In the genomic region with DNA sequence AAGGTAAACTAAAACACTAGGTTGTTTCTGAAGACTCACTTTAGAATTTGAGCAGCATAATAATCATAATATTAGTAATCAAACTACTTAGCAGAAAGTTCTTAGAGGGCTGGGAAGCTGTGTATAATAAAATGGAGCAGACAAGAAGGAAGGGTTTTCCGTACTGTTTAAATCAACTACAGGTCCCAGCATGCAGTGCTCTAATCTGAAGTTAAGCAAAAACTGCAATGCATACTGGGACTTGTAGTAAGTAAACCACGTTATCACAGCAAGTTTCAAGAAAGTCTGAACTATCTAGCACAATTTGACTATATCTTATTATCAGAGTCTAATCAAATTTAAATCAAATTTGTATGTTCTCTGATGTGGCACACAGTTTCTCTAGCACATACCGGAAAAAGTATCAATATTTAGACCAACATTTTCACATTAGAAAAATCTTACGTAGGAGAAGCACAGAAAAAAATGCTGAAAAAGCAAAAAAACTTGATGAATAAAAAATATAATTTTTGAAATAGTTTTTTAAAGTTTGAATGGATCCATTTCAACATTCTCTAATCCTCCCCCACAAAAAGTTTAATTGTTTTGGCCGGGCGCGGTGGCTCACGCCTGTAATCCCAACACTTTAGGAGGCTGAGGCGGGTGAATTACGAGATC, we compare ENCODE assay signal across 7 cellular contexts. TPM values are rescaled to one million over a fixed set of nuclear protein-coding genes. Genes with fewer than 3 reads are reported as not detected.
DNase-seq lines count a peak whose midpoint lies in the region; ATAC-seq and TF ChIP-seq lines count a peak whose summit lies in the region.

No MANE protein-coding gene starts in this region.

- 81 to 82% methylated on average over 10 of the region's 10 CpGs for WGBS in thyroid gland, 2 donors

- no peaks in the 10 kb centered on the region for H3K27me3 Mint-ChIP-seq in neural progenitor cell (ENCODE audit: insufficient read depth, low read depth)

- H3F3A ChIP-seq in neural progenitor cell (ENCODE audit: low read depth) = peaks cover 16% of the 10 kb centered on the region

- H2AFZ ChIP-seq in neural progenitor cell (replicated peaks) = no peak overlapping the region

- H3K9ac ChIP-seq in neural progenitor cell = no peak overlapping the region

- TF ChIP-seq CTCF in neural progenitor cell (IDR thresholded peaks at IDR 0.05) = no peak
- TF ChIP-seq CTCF in thyroid gland (IDR thresholded peaks at IDR 0.05) = no peak

- peaks cover 99% of the 10 kb centered on the region for H3K79me2 ChIP-seq in neural progenitor cell (ENCODE audit: low read depth)

- no peak overlapping the region for H3K27ac Mint-ChIP-seq in neural progenitor cell

- TF ChIP-seq POLR2A in erythroblast (IDR thresholded peaks at IDR 0.05; ENCODE audit: low read length) (no peak), thyroid gland (IDR thresholded peaks at IDR 0.05) (no peak)

- no peak overlapping the region for H3K4me3 Mint-ChIP-seq in neural progenitor cell

- no peaks in the 10 kb centered on the region for H3K27me3 ChIP-seq in neural progenitor cell
- H3K27me3 ChIP-seq in thyroid gland = no peaks in the 10 kb centered on the region

- H3K36me3 ChIP-seq in neural progenitor cell (no peaks in the 10 kb centered on the region), thyroid gland (no peaks in the 10 kb centered on the region)

- no peaks in the 10 kb centered on the region for H3K9me3 ChIP-seq in neural progenitor cell (ENCODE audit: low read depth)
- H3K9me3 ChIP-seq in thyroid gland = no peaks in the 10 kb centered on the region

- H3K4me3 ChIP-seq in neural progenitor cell (no peak overlapping the region), thyroid gland (replicated peaks in 1 of 3) (no peak overlapping the region)

- H3K4me1 ChIP-seq in neural progenitor cell (peaks cover 22% of the 10 kb centered on the region), thyroid gland (peaks cover 21 to 42% of the 10 kb centered on the region in 2 donors)

- H3K4me1 Mint-ChIP-seq in neural progenitor cell = peaks cover 31% of the 10 kb centered on the region

- peaks cover 64% of the 10 kb centered on the region for H4K20me1 ChIP-seq in neural progenitor cell (ENCODE audit: low read depth)

- H3K9me3 Mint-ChIP-seq in neural progenitor cell = no peaks in the 10 kb centered on the region

- peak overlapping the region; percentile 4 for H3K4me2 ChIP-seq in neural progenitor cell

- intact Hi-C loops in thyroid gland (cut with DNase I) = no loop called here

- peak; percentile 56 for DNase-seq in EL
- DNase-seq in LoVo (ENCODE audit: low spot score) = peak; percentile 36
- peak; percentile 87 to 89 for DNase-seq in erythroblast (lab: John Stamatoyannopoulos, UW)
- peak; percentile 73 for DNase-seq in neural progenitor cell (ENCODE audit: low spot score)
- DNase-seq in thyroid gland = no peak

- H3K27ac ChIP-seq in neural progenitor cell (no peak overlapping the region), thyroid gland (no peak overlapping the region)

- ATAC-seq in GM21390 (IDR thresholded peaks at IDR 0.05; ENCODE audit: unreplicated experiment) (peak; percentile 56), SK-N-SH treated with all-trans-retinoic acid at 6 μM for 48 hours (peak; percentile 100)

- no peaks in the 10 kb centered on the region for H3K36me3 Mint-ChIP-seq in neural progenitor cell

TF ChIP-seq in SK-N-SH treated with all-trans-retinoic acid at 6 μM for 48 hours, 23 proteins besides CTCF, POLR2A, EP300 and RAD21:
- TF ChIP-seq ZFP3 (CRISPR knock-in tag; IDR thresholded peaks at IDR 0.05) (no peak), ZC3H10 (CRISPR knock-in tag; IDR thresholded peaks at IDR 0.05) (no peak), PPARA (CRISPR knock-in tag; IDR thresholded peaks at IDR 0.05; ENCODE audit: borderline replicate concordance) (no peak), BACH2 (CRISPR knock-in tag; IDR thresholded peaks at IDR 0.05; ENCODE audit: borderline replicate concordance) (no peak), GLIS3 (CRISPR knock-in tag; IDR thresholded peaks at IDR 0.05) (no peak), ZFP30 (CRISPR knock-in tag; IDR thresholded peaks at IDR 0.05) (no peak), TCF4 (CRISPR knock-in tag; IDR thresholded peaks at IDR 0.05; ENCODE audit: borderline replicate concordance) (no peak), ARNTL (CRISPR knock-in tag; IDR thresholded peaks at IDR 0.05; ENCODE audit: borderline replicate concordance, low read depth) (no peak), ZNF565 (CRISPR knock-in tag; conservative IDR thresholded peaks at IDR 0.05; ENCODE audit: low read depth) (no peak), ESRRG (CRISPR knock-in tag; IDR thresholded peaks at IDR 0.05) (no peak), ISL1 (CRISPR knock-in tag; IDR thresholded peaks at IDR 0.05) (no peak), SNAI2 (CRISPR knock-in tag; IDR thresholded peaks at IDR 0.05) (no peak)
- TF ChIP-seq, protein P1, sequence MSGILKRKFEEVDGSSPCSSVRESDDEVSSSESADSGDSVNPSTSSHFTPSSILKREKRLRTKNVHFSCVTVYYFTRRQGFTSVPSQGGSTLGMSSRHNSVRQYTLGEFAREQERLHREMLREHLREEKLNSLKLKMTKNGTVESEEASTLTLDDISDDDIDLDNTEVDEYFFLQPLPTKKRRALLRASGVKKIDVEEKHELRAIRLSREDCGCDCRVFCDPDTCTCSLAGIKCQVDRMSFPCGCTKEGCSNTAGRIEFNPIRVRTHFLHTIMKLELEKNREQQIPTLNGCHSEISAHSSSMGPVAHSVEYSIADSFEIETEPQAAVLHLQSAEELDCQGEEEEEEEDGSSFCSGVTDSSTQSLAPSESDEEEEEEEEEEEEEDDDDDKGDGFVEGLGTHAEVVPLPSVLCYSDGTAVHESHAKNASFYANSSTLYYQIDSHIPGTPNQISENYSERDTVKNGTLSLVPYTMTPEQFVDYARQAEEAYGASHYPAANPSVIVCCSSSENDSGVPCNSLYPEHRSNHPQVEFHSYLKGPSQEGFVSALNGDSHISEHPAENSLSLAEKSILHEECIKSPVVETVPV (CRISPR knock-in tag; IDR thresholded peaks at IDR 0.05) = no peak
- TF ChIP-seq, protein P2, sequence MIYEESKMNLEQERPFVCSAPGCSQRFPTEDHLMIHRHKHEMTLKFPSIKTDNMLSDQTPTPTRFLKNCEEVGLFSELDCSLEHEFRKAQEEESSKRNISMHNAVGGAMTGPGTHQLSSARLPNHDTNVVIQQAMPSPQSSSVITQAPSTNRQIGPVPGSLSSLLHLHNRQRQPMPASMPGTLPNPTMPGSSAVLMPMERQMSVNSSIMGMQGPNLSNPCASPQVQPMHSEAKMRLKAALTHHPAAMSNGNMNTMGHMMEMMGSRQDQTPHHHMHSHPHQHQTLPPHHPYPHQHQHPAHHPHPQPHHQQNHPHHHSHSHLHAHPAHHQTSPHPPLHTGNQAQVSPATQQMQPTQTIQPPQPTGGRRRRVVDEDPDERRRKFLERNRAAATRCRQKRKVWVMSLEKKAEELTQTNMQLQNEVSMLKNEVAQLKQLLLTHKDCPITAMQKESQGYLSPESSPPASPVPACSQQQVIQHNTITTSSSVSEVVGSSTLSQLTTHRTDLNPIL (CRISPR knock-in tag; IDR thresholded peaks at IDR 0.05; ENCODE audit: low read depth) = no peak
- TF ChIP-seq, protein P3, sequence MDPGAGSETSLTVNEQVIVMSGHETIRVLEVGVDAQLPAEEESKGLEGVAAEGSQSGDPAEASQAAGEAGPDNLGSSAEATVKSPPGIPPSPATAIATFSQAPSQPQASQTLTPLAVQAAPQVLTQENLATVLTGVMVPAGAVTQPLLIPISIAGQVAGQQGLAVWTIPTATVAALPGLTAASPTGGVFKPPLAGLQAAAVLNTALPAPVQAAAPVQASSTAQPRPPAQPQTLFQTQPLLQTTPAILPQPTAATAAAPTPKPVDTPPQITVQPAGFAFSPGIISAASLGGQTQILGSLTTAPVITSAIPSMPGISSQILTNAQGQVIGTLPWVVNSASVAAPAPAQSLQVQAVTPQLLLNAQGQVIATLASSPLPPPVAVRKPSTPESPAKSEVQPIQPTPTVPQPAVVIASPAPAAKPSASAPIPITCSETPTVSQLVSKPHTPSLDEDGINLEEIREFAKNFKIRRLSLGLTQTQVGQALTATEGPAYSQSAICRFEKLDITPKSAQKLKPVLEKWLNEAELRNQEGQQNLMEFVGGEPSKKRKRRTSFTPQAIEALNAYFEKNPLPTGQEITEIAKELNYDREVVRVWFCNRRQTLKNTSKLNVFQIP (CRISPR knock-in tag; IDR thresholded peaks at IDR 0.05; ENCODE audit: borderline replicate concordance, low read depth) = no peak
- TF ChIP-seq, protein P4, sequence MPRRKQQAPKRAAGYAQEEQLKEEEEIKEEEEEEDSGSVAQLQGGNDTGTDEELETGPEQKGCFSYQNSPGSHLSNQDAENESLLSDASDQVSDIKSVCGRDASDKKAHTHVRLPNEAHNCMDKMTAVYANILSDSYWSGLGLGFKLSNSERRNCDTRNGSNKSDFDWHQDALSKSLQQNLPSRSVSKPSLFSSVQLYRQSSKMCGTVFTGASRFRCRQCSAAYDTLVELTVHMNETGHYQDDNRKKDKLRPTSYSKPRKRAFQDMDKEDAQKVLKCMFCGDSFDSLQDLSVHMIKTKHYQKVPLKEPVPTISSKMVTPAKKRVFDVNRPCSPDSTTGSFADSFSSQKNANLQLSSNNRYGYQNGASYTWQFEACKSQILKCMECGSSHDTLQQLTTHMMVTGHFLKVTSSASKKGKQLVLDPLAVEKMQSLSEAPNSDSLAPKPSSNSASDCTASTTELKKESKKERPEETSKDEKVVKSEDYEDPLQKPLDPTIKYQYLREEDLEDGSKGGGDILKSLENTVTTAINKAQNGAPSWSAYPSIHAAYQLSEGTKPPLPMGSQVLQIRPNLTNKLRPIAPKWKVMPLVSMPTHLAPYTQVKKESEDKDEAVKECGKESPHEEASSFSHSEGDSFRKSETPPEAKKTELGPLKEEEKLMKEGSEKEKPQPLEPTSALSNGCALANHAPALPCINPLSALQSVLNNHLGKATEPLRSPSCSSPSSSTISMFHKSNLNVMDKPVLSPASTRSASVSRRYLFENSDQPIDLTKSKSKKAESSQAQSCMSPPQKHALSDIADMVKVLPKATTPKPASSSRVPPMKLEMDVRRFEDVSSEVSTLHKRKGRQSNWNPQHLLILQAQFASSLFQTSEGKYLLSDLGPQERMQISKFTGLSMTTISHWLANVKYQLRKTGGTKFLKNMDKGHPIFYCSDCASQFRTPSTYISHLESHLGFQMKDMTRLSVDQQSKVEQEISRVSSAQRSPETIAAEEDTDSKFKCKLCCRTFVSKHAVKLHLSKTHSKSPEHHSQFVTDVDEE (CRISPR knock-in tag; IDR thresholded peaks at IDR 0.05) = no peak

RNA-seq across cellular contexts. Expression of a gene that starts 8.2 kb away (rescaled TPM):
- 33.9 and 49.6 TPM in 2 replicates for total RNA-seq in neural progenitor cell (ENCODE audit: low replicate concordance)
- 10 to 100 TPM; 26.2 to 95.7 (median 64.0) TPM for total RNA-seq in thyroid gland

Comparison
In these comparisons a context has a peak if more than half of its experiments do, and no peak if none do; other contexts are left out.
1. DNase-seq: peak in EL (single experiment), LoVo (single experiment), erythroblast (2 of 2) and neural progenitor cell (single experiment); none in thyroid gland (0 of 2).